Comparison of ENCODE assay signal across 1 cellular context in genomic region chr17:41415833-41416335, GRCh38.
TF ChIP-seq lines count a peak whose summit lies in the region.

No MANE protein-coding gene starts in this region.

TF ChIP-seq in GM23338, 12 proteins besides CTCF, POLR2A, EP300 and RAD21:
- TF ChIP-seq JUNB (IDR thresholded peaks at IDR 0.05; ENCODE audit: unreplicated experiment) (no peak), EZH2 (IDR thresholded peaks at IDR 0.05; ENCODE audit: low read depth, unreplicated experiment) (no peak), POLR2AphosphoS5 (IDR thresholded peaks at IDR 0.05; ENCODE audit: low read depth) (no peak), NANOG (IDR thresholded peaks at IDR 0.05; ENCODE audit: borderline replicate concordance) (no peak), CREB1 (CRISPR knock-in tag; IDR thresholded peaks at IDR 0.05; ENCODE audit: low read depth) (no peak), ZNF331 (CRISPR knock-in tag; IDR thresholded peaks at IDR 0.05; ENCODE audit: low read depth) (no peak), ETS1 (IDR thresholded peaks at IDR 0.05) (no peak), STAT1 (IDR thresholded peaks at IDR 0.05; ENCODE audit: unreplicated experiment) (no peak), EZH2phosphoT487 (IDR thresholded peaks at IDR 0.05; ENCODE audit: unreplicated experiment) (no peak), ZNF114 (CRISPR knock-in tag; IDR thresholded peaks at IDR 0.05) (no peak), REST (IDR thresholded peaks at IDR 0.05; ENCODE audit: unreplicated experiment) (no peak), ZNF462 (CRISPR knock-in tag; IDR thresholded peaks at IDR 0.05) (no peak)
TF ChIP-seq in GM23338: peak in this region for 0.
